Comparison of ENCODE assay signal across 26 cellular contexts in genomic region chr10:125130260-125130659, GRCh38.
"Had no signal": no experiment of that assay in that cellular context is flagged by ENCODE, and none has a peak within 500 bp of the region (broad histone marks: within the 10 kb centered on the region; RNA-seq: fewer than 3 reads in every experiment).

No MANE protein-coding gene starts in this region.

- H3K4me3 ChIP-seq: ascending aorta, heart right ventricle, sigmoid colon, smooth muscle cell, tibial nerve, uterus had no signal

- H3K9me3 Mint-ChIP-seq: activated naive CD8-positive, alpha-beta T cell treated with anti-CD3 and anti-CD28 coated beads, Interleukin-2, amount 10 ng/mL, durations not matched to agents 7 days and 5 days; activated T-helper 1 cell treated with anti-CD3 and anti-CD28 coated beads, Interleukin-12 subunit alpha, Interleukin-12 subunit beta, Interleukin-2, Interleukin-4 antibody, amounts not matched to agents 30 ng/mL and 10 ng/mL and 1 ng/mL, durations not matched to agents 14 hours and 24 hours and 36 hours; dendritic cell treated with granulocyte-macrophage colony-stimulating factor and Interleukin-4, amounts not matched to agents 40 ng/mL and 50 ng/mL, for 4 days; endodermal cell; memory B cell; nephron had no signal

- H3K4me2 ChIP-seq: smooth muscle cell had no signal

- H3K9me3 ChIP-seq: ascending aorta, sigmoid colon, uterus had no signal

- H3K36me3 ChIP-seq: uterus had no signal

- DNase-seq: activated CD4-positive, alpha-beta T cell treated with anti-CD3 and anti-CD28 coated beads for 4 hours; activated CD4-positive, alpha-beta T cell treated with anti-CD3 and anti-CD28 coated beads, Interleukin-2, amount 50 U/mL, for 48 hours; activated CD8-positive, alpha-beta memory T cell treated with anti-CD3 and anti-CD28 coated beads for 24 hours; activated naive CD4-positive, alpha-beta T cell treated with anti-CD3 and anti-CD28 coated beads for 36 hours; activated naive CD8-positive, alpha-beta T cell treated with anti-CD3 and anti-CD28 coated beads, Interleukin-2, amount 10 ng/mL, durations not matched to agents 7 days and 5 days; caudate nucleus; endodermal cell; foreskin fibroblast; heart right ventricle; kidney glomerular epithelial cell; midbrain; retina; sigmoid colon; stimulated activated CD4-positive, alpha-beta T cell treated with anti-CD3 and anti-CD28 coated beads, Interleukin-15, amount 100 ng/mL, for 24 hours; stimulated activated CD4-positive, alpha-beta T cell treated with anti-CD3 and anti-CD28 coated beads, Interleukin-2, amount 100 ng/mL, for 24 hours; stimulated activated naive B cell treated with anti-CD40 and anti-IgM and Interleukin-4, amounts not matched to agents 10 μg/mL and 1 μg/mL and 100 μg/mL, for 72 hours; uterus had no signal

- H3K27ac Mint-ChIP-seq: activated naive CD4-positive, alpha-beta T cell treated with anti-CD3 and anti-CD28 coated beads for 36 hours; activated naive CD8-positive, alpha-beta T cell treated with anti-CD3 and anti-CD28 coated beads, Interleukin-2, amount 10 ng/mL, durations not matched to agents 7 days and 5 days; activated T-helper 1 cell treated with anti-CD3 and anti-CD28 coated beads, Interleukin-12 subunit alpha, Interleukin-12 subunit beta, Interleukin-2, Interleukin-4 antibody, amounts not matched to agents 30 ng/mL and 10 ng/mL and 1 ng/mL, durations not matched to agents 14 hours and 24 hours and 36 hours; dendritic cell treated with granulocyte-macrophage colony-stimulating factor and Interleukin-4, amounts not matched to agents 40 ng/mL and 50 ng/mL, for 4 days; memory B cell; nephron; stimulated activated naive B cell treated with anti-CD40 and anti-IgM and Interleukin-4, amounts not matched to agents 10 μg/mL and 1 μg/mL and 100 μg/mL, for 72 hours had no signal

- H3K4me3 Mint-ChIP-seq: activated naive CD4-positive, alpha-beta T cell treated with anti-CD3 and anti-CD28 coated beads for 36 hours; activated naive CD8-positive, alpha-beta T cell treated with anti-CD3 and anti-CD28 coated beads, Interleukin-2, amount 10 ng/mL, durations not matched to agents 7 days and 5 days; activated T-helper 1 cell treated with anti-CD3 and anti-CD28 coated beads, Interleukin-12 subunit alpha, Interleukin-12 subunit beta, Interleukin-2, Interleukin-4 antibody, amounts not matched to agents 30 ng/mL and 10 ng/mL and 1 ng/mL, durations not matched to agents 14 hours and 24 hours and 36 hours; brain; dendritic cell treated with granulocyte-macrophage colony-stimulating factor and Interleukin-4, amounts not matched to agents 40 ng/mL and 50 ng/mL, for 4 days; endodermal cell; memory B cell; nephron; stimulated activated naive B cell treated with anti-CD40 and anti-IgM and Interleukin-4, amounts not matched to agents 10 μg/mL and 1 μg/mL and 100 μg/mL, for 72 hours had no signal

- H3K36me3 Mint-ChIP-seq: activated naive CD8-positive, alpha-beta T cell treated with anti-CD3 and anti-CD28 coated beads, Interleukin-2, amount 10 ng/mL, durations not matched to agents 7 days and 5 days; memory B cell; stimulated activated naive B cell treated with anti-CD40 and anti-IgM and Interleukin-4, amounts not matched to agents 10 μg/mL and 1 μg/mL and 100 μg/mL, for 72 hours had no signal

- ATAC-seq: esophagus mucosa; stimulated activated naive B cell treated with anti-CD40 and anti-IgM and Interleukin-4, amounts not matched to agents 10 μg/mL and 1 μg/mL and 100 μg/mL, for 72 hours had no signal

- H3K27ac ChIP-seq: ascending aorta, sigmoid colon, tibial nerve, uterus had no signal

- H3K27me3 Mint-ChIP-seq: dendritic cell treated with granulocyte-macrophage colony-stimulating factor and Interleukin-4, amounts not matched to agents 40 ng/mL and 50 ng/mL, for 4 days had no signal

- H3K27me3 ChIP-seq: ascending aorta, heart right ventricle, sigmoid colon, tibial nerve, uterus had no signal

- H3K4me1 Mint-ChIP-seq: activated naive CD8-positive, alpha-beta T cell treated with anti-CD3 and anti-CD28 coated beads, Interleukin-2, amount 10 ng/mL, durations not matched to agents 7 days and 5 days; memory B cell; stimulated activated naive B cell treated with anti-CD40 and anti-IgM and Interleukin-4, amounts not matched to agents 10 μg/mL and 1 μg/mL and 100 μg/mL, for 72 hours had no signal
